In genomic region chr5:65021527-65022226, GRCh38 we compare ENCODE assay signal across 11 cellular contexts.
DNase-seq lines count a peak whose midpoint lies in the region; ATAC-seq and TF ChIP-seq lines count a peak whose summit lies in the region.
"Had no signal": no experiment of that assay in that cellular context is flagged by ENCODE, and none has a peak within 500 bp of the region (broad histone marks: within the 10 kb centered on the region; RNA-seq: fewer than 3 reads in every experiment).

No MANE protein-coding gene starts in this region.

- peak overlapping the region; percentile 29; the same call in 1 of the 2 replicates for H3K4me2 ChIP-seq in DOHH2 (ENCODE audit: low read length)

- no peaks in the 10 kb centered on the region for H3K79me2 ChIP-seq in DOHH2 (ENCODE audit: control insufficient read depth, low read length)

- TF ChIP-seq POLR2A in heart left ventricle (IDR thresholded peaks at IDR 0.05) = no peak

- no peak overlapping the region for H3K4me3 ChIP-seq in DOHH2 (ENCODE audit: low read length)
- no peak overlapping the region for H3K4me3 ChIP-seq in heart left ventricle
- H3K4me3 ChIP-seq: body of pancreas had no signal

- no peaks in the 10 kb centered on the region; the same call in 1 of the 2 replicates for H3F3A ChIP-seq in DOHH2 (ENCODE audit: control insufficient read depth, insufficient read depth)

- intact Hi-C loops in heart left ventricle (cut with DNase I) = loop anchor here in 1 of 10 donors (10.0 kb wide), 1 partner anchor 463 kb away; the partner anchor contains the start of gene ADAMTS6

- H3K9me2 ChIP-seq in DOHH2 (replicated peaks; ENCODE audit: control insufficient read depth, low read length) = no peaks in the 10 kb centered on the region

- H4K20me1 ChIP-seq in DOHH2 (ENCODE audit: control insufficient read depth, insufficient read depth, low read depth, low read length) = no peaks in the 10 kb centered on the region

- TF ChIP-seq CTCF in DOHH2 (IDR thresholded peaks at IDR 0.05; ENCODE audit: low read depth, low read length, poor library complexity, severe bottlenecking) = no peak
- TF ChIP-seq CTCF in heart left ventricle (IDR thresholded peaks at IDR 0.05) = no peak

- H3K27me3 ChIP-seq in DOHH2 (ENCODE audit: control insufficient read depth, low read length) (peaks cover 2% of the 10 kb centered on the region; the same call in 1 of the 2 replicates), heart left ventricle (no peaks in the 10 kb centered on the region)
- H3K27me3 ChIP-seq: body of pancreas had no signal

- DNase-seq in heart left ventricle = no peak
- no peak for DNase-seq in HuH-7 (ENCODE audit: low spot score)
- no peak for DNase-seq in NCI-H2107 (lab: John Stamatoyannopoulos, UW)
- DNase-seq in NCI-H2196 treated with DMSO at 0.1 percent for 48 hours (lab: John Stamatoyannopoulos, UW; ENCODE audit: unreplicated experiment) = no peak
- DNase-seq in Ammon's horn (ENCODE audit: low spot score) = no peak
- DNase-seq: body of pancreas, NCI-H1436 treated with DMSO at 0.1 percent for 48 hours had no signal

- no peaks in the 10 kb centered on the region for H3K9me3 ChIP-seq in DOHH2 (ENCODE audit: control insufficient read depth, insufficient read depth, low read length)
- H3K9me3 ChIP-seq in heart left ventricle = no peaks in the 10 kb centered on the region
- H3K9me3 ChIP-seq: body of pancreas had no signal

- peak; percentile 59 for ATAC-seq in GM19468 (IDR thresholded peaks at IDR 0.05; ENCODE audit: extremely low read depth, unreplicated experiment)
- ATAC-seq in HG03565 (IDR thresholded peaks at IDR 0.05; ENCODE audit: unreplicated experiment) = peak; percentile 59
- ATAC-seq in heart left ventricle = peak; percentile 91 to 98 (median 92)
- ATAC-seq: body of pancreas, left lobe of liver had no signal

- H3K27ac ChIP-seq in DOHH2 (ENCODE audit: low read depth, low read length) (no peak overlapping the region), heart left ventricle (peak overlapping the region in 4 of 12 donors; percentile 20 to 56 (median 49))
- H3K27ac ChIP-seq: body of pancreas had no signal

- WGBS in heart left ventricle, 4 donors = 42 to 61% (median 48%) methylated on average over 1 of the region's 1 CpG

- H3K4me1 ChIP-seq in DOHH2 (ENCODE audit: control insufficient read depth, low read length) (peaks cover 31% of the 10 kb centered on the region), heart left ventricle (peaks cover 0 to 40% (median 8%) of the 10 kb centered on the region in 12 donors)
- H3K4me1 ChIP-seq: body of pancreas had no signal

- no peaks in the 10 kb centered on the region for H3K36me3 ChIP-seq in DOHH2 (ENCODE audit: control insufficient read depth, low read length)
- H3K36me3 ChIP-seq in heart left ventricle = no peaks in the 10 kb centered on the region
